17 cellular contexts compared by ENCODE assay signal in the genomic region with DNA sequence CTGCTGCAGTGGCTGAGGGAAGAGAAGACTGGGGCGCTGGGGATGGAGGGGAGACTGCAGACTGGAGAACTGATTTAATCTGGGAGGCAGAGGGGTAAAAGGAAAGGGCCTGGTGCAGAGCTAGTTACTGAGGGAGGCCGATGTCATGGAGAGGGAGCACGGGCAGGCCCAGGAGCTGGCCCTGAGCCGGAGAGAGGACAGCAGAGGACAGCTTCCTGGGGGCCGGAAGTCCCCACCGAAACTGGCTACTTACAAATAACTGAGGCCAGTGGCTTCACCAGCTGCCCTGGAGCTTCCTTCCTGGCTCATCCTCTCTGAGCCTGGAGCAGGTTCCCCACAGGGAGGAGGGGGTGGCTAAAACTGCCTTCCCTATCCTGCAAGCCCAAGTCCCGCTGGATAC. TPM values are rescaled to one million over a fixed set of nuclear protein-coding genes. Genes with fewer than 3 reads are reported as not detected.
DNase-seq lines count a peak whose midpoint lies in the region; ATAC-seq, FAIRE-seq and TF ChIP-seq lines count a peak whose summit lies in the region.
"Had no signal": no experiment of that assay in that cellular context is flagged by ENCODE, and none has a peak within 500 bp of the region (broad histone marks: within the 10 kb centered on the region; RNA-seq: fewer than 3 reads in every experiment).

No MANE protein-coding gene starts in this region.

- no peak overlapping the region for H3K9ac ChIP-seq in kidney (ENCODE audit: low read length in 2 of 2)

- no peaks in the 10 kb centered on the region for H3K9me3 ChIP-seq in CD8-positive, alpha-beta T cell (ENCODE audit: low read length)
- H3K9me3 ChIP-seq in kidney (ENCODE audit: control insufficient read depth in 1 of 2, low read length in 2 of 2) (no peaks in the 10 kb centered on the region), sigmoid colon (no peaks in the 10 kb centered on the region)

- no peaks in the 10 kb centered on the region for H3K27me3 ChIP-seq in CD8-positive, alpha-beta T cell (ENCODE audit: insufficient read depth, low read length)
- H3K27me3 ChIP-seq in sigmoid colon = no peaks in the 10 kb centered on the region

- FAIRE-seq in kidney (lab: Jason Lieb, UNC) = no peak
- FAIRE-seq: G401.6, GM19239 had no signal

- ATAC-seq in CD8-positive, alpha-beta T cell = no peak
- no peak for ATAC-seq in GM19351 (IDR thresholded peaks at IDR 0.05; ENCODE audit: unreplicated experiment)

- no peaks in the 10 kb centered on the region for H3K9me3 Mint-ChIP-seq in CD8-positive, alpha-beta T cell
- no peaks in the 10 kb centered on the region for H3K9me3 Mint-ChIP-seq in brain
- H3K9me3 Mint-ChIP-seq: HFFc6 had no signal

- no peak overlapping the region for H3K4me3 Mint-ChIP-seq in CD8-positive, alpha-beta T cell
- H3K4me3 Mint-ChIP-seq in brain = no peak overlapping the region
- H3K4me3 Mint-ChIP-seq: HFFc6 had no signal

- WGBS in sigmoid colon, 2 donors = 89 to 90% methylated on average over 7 of the region's 7 CpGs

- TF ChIP-seq POLR2A in sigmoid colon (IDR thresholded peaks at IDR 0.05) = no peak

- peaks cover 26% of the 10 kb centered on the region for H3K4me1 Mint-ChIP-seq in CD8-positive, alpha-beta T cell (ENCODE audit: low read depth)
- no peaks in the 10 kb centered on the region for H3K4me1 Mint-ChIP-seq in brain

- no peaks in the 10 kb centered on the region for H3K27me3 Mint-ChIP-seq in CD8-positive, alpha-beta T cell (ENCODE audit: low read depth)
- H3K27me3 Mint-ChIP-seq in brain = no peaks in the 10 kb centered on the region

- H3K36me3 ChIP-seq in CD8-positive, alpha-beta T cell (ENCODE audit: insufficient read depth, low read length) = peaks cover 11% of the 10 kb centered on the region
- H3K36me3 ChIP-seq in kidney (ENCODE audit: control insufficient read depth in 1 of 2, insufficient read depth in 2 of 2, low read length in 2 of 2) (peaks cover 3 to 5% of the 10 kb centered on the region in 2 donors), sigmoid colon (peaks cover 0 to 15% (median 1%) of the 10 kb centered on the region in 4 donors)

- H3K27ac ChIP-seq in CD8-positive, alpha-beta T cell (ENCODE audit: low read depth, low read length) = no peak overlapping the region
- H3K27ac ChIP-seq in kidney (ENCODE audit: low read depth in 2 of 2, low read length in 2 of 2) (no peak overlapping the region), sigmoid colon (no peak overlapping the region)
- H3K27ac ChIP-seq: 22Rv1 had no signal

- H3K27ac Mint-ChIP-seq in CD8-positive, alpha-beta T cell = peak overlapping the region; percentile 28
- peak overlapping the region in 4 of 5 experiments; percentile 29 to 88 (median 56) for H3K27ac Mint-ChIP-seq in brain
- H3K27ac Mint-ChIP-seq: HFFc6 had no signal

- DNase-seq in CD8-positive, alpha-beta T cell = no peak
- DNase-seq in kidney = peak; percentile 39
- peak; percentile 42 for DNase-seq in sigmoid colon
- DNase-seq in DMS79 treated with DMSO at 0.1 percent for 48 hours (lab: John Stamatoyannopoulos, UW) = no peak
- no peak for DNase-seq in DMS53 (lab: John Stamatoyannopoulos, UW)
- DNase-seq in COR-L47 (lab: John Stamatoyannopoulos, UW) = no peak
- DNase-seq: Calu3, DMS 273 treated with DMSO at 0.1 percent for 48 hours, DMS79, EL, HCEC 1CT, HFFc6 had no signal

- H3K4me3 ChIP-seq in CD8-positive, alpha-beta T cell (ENCODE audit: low read depth, low read length) = no peak overlapping the region
- no peak overlapping the region for H3K4me3 ChIP-seq in kidney (ENCODE audit: low read length in 2 of 2)
- no peak overlapping the region for H3K4me3 ChIP-seq in sigmoid colon

- peaks cover 66% of the 10 kb centered on the region for H3K36me3 Mint-ChIP-seq in CD8-positive, alpha-beta T cell
- peaks cover 45% of the 10 kb centered on the region for H3K36me3 Mint-ChIP-seq in brain

- TF ChIP-seq EP300 in sigmoid colon (IDR thresholded peaks at IDR 0.05) = no peak

- TF ChIP-seq CTCF in CD8-positive, alpha-beta T cell (IDR thresholded peaks at IDR 0.05) = no peak
- TF ChIP-seq CTCF in brain (conservative IDR thresholded peaks at IDR 0.05) (no peak), kidney (IDR thresholded peaks at IDR 0.05; ENCODE audit: borderline replicate concordance, extremely low read depth, insufficient read depth) (no peak), sigmoid colon (IDR thresholded peaks at IDR 0.05) (no peak)

- CTCF ChIA-PET in CD8-positive, alpha-beta T cell (lab: Charles Lee) = interaction anchor here (0.7 to 1.3 kb wide), 2 partner anchors 11 to 17 kb away, joined by 3 to 4 read pairs; no protein-coding TSS in a partner anchor

- intact Hi-C loops in CD8-positive, alpha-beta T cell (cut with DNase I, micrococcal nuclease) = no loop called here
- intact Hi-C loops in kidney (cut with DNase I) (no loop called here), sigmoid colon (cut with DNase I) (no loop called here)

- H3K4me1 ChIP-seq in CD8-positive, alpha-beta T cell (ENCODE audit: insufficient read depth, low read length) = peaks cover 14% of the 10 kb centered on the region
- H3K4me1 ChIP-seq in kidney (ENCODE audit: control insufficient read depth in 1 of 2, insufficient read depth in 1 of 2, low read depth in 1 of 2, low read length in 2 of 2) = no peaks in the 10 kb centered on the region
- H3K4me1 ChIP-seq in sigmoid colon = no peaks in the 10 kb centered on the region

- POLR2A ChIA-PET in CD8-positive, alpha-beta T cell (lab: Charles Lee) = no interaction called here

RNA-seq across cellular contexts. Expression of gene NSG1, which starts 26.9 kb away (rescaled TPM):
- 10 to 100 TPM; 14.2 to 15.8 TPM for total RNA-seq in CD8-positive, alpha-beta T cell
- polyA plus RNA-seq in brain (ENCODE audit: insufficient read depth, low read depth, low replicate concordance) (267 TPM), kidney (ENCODE audit: insufficient read depth, low read depth, low replicate concordance) (4.7 TPM), sigmoid colon (1 to 10 TPM; 1.4 to 3.8 (median 1.8) TPM)
- total RNA-seq in kidney (9.5 TPM), sigmoid colon (1 to 10 TPM; 2.3 to 9.6 (median 5.6) TPM)
- total RNA-seq: Calu3 had no signal

Comparison
In these comparisons a context has a peak if more than half of its experiments do, and no peak if none do; other contexts are left out.
1. DNase-seq: peak in kidney (single experiment) and sigmoid colon (single experiment); none in CD8-positive, alpha-beta T cell (0 of 7), DMS79 treated with DMSO at 0.1 percent for 48 hours (single experiment), DMS53 (single experiment) and COR-L47 (single experiment).